In genomic region chr2:60641866-60642788, GRCh38 we compare ENCODE assay signal across 7 cellular contexts.
A peak's percentile ranks its signal among the peaks of the same experiment; 100 is the strongest.
DNase-seq lines count a peak whose midpoint lies in the region; ATAC-seq and TF ChIP-seq lines count a peak whose summit lies in the region.

No MANE protein-coding gene starts in this region.

- no peaks in the 10 kb centered on the region for H3K36me3 ChIP-seq in GM23338 (ENCODE audit: insufficient read depth)

- peak; percentile 62 to 97 for TF ChIP-seq CTCF in GM23338 (conservative IDR thresholded peaks at IDR 0.05; ENCODE audit: low read depth in 2 of 2)
- TF ChIP-seq CTCF in retinal pigment epithelial cell (conservative IDR thresholded peaks at IDR 0.05; ENCODE audit: low read depth, low read length), result peak; percentile 77

- H3K9me3 Mint-ChIP-seq in GM23338, result no peaks in the 10 kb centered on the region; the same call in 2 of the 3 replicates

- H3F3A ChIP-seq in GM23338 (replicated peaks; ENCODE audit: low read depth), result no peaks in the 10 kb centered on the region

- H3K27me3 Mint-ChIP-seq in GM23338 (ENCODE audit: insufficient read depth, low read depth, poor library complexity), result peaks cover 7% of the 10 kb centered on the region

- H3K27me3 ChIP-seq in GM23338 (ENCODE audit: insufficient read depth), result no peaks in the 10 kb centered on the region

- no peak overlapping the region for H3K27ac ChIP-seq in GM23338 (ENCODE audit: low read depth)

- H3K79me2 ChIP-seq in GM23338 (replicated peaks; ENCODE audit: insufficient read depth), result no peaks in the 10 kb centered on the region

- H4K20me1 ChIP-seq in GM23338 (replicated peaks; ENCODE audit: insufficient read depth), result no peaks in the 10 kb centered on the region

- no peak overlapping the region for H3K4me3 Mint-ChIP-seq in GM23338

- no peaks in the 10 kb centered on the region; the same call in 2 of the 3 replicates for H3K36me3 Mint-ChIP-seq in GM23338 (ENCODE audit: low read depth)

- no peak overlapping the region for H3K4me2 ChIP-seq in GM23338

- peak; percentile 35 for DNase-seq in EL
- DNase-seq in GM23338 (ENCODE audit: low spot score), result peak; percentile 88
- DNase-seq in NCI-H1694 (lab: John Stamatoyannopoulos, UW), result peak; percentile 52
- DNase-seq in activated CD8-positive, alpha-beta memory T cell treated with anti-CD3 and anti-CD28 coated beads, Interleukin-2, amount 50 U/mL, for 4 hours, result peak; percentile 16
- peak; percentile 19 for DNase-seq in globus pallidus (ENCODE audit: low spot score)
- DNase-seq in retinal pigment epithelial cell (ENCODE audit: low read depth), result peak; percentile 15
- no peak for DNase-seq in posterior vena cava (ENCODE audit: low spot score)

- no peaks in the 10 kb centered on the region for H3K9me2 ChIP-seq in GM23338 (ENCODE audit: insufficient read depth)

- no peak overlapping the region for H3K27ac Mint-ChIP-seq in GM23338

- ATAC-seq in GM23338, result peak; percentile 89

- H3K4me3 ChIP-seq in GM23338, result no peak overlapping the region
- no peak overlapping the region for H3K4me3 ChIP-seq in retinal pigment epithelial cell (ENCODE audit: low read length)

- no peaks in the 10 kb centered on the region; the same call in 1 of the 2 replicates for H3K4me1 ChIP-seq in GM23338 (ENCODE audit: insufficient read depth)

- H3K4me1 Mint-ChIP-seq in GM23338, result peaks cover 14% of the 10 kb centered on the region

- intact Hi-C loops in posterior vena cava (cut with DNase I), result no loop called here

- H2AFZ ChIP-seq in GM23338, result no peak overlapping the region

TF ChIP-seq in GM23338, 12 proteins besides CTCF, POLR2A, EP300 and RAD21:
- TF ChIP-seq STAT1 (IDR thresholded peaks at IDR 0.05; ENCODE audit: unreplicated experiment) (no peak), ZNF462 (CRISPR knock-in tag; IDR thresholded peaks at IDR 0.05) (no peak)
TF ChIP-seq in GM23338: peak in this region for 0.
